8 cellular contexts compared by ENCODE assay signal in genomic region chr19:1261512-1261862, GRCh38. TPM values are rescaled to one million over a fixed set of nuclear protein-coding genes. Genes with fewer than 3 reads are reported as not detected.
A peak's percentile ranks its signal among the peaks of the same experiment; 100 is the strongest.
DNase-seq lines count a peak whose midpoint lies in the region; ATAC-seq and TF ChIP-seq lines count a peak whose summit lies in the region.

No MANE protein-coding gene starts in this region.

- H3K36me3 ChIP-seq in CD8-positive, alpha-beta T cell (ENCODE audit: insufficient read depth, low read length): peaks cover 14% of the 10 kb centered on the region
- H3K36me3 ChIP-seq in mammary epithelial cell (ENCODE audit: insufficient read depth, low read length) (peaks cover 5% of the 10 kb centered on the region), mesodermal cell (ENCODE audit: control insufficient read depth, insufficient read depth, low read length) (peaks cover 20% of the 10 kb centered on the region), aorta (ENCODE audit: control insufficient read depth in 1 of 2, insufficient read depth in 2 of 2, low read length in 1 of 2) (no peaks in the 10 kb centered on the region)

- no TSS peak for BruUV-seq in mammary epithelial cell (replicated peaks; lab: Mats Ljungman, UMichigan)

- peak overlapping the region; percentile 83 for H3K9ac ChIP-seq in mammary epithelial cell (ENCODE audit: insufficient read depth, low read length)

- CTCF ChIA-PET in CD8-positive, alpha-beta T cell (lab: Charles Lee): interaction anchor here (0.7 to 16.0 kb wide), 4 partner anchors 8 to 565 kb away, joined by 3 to 498 read pairs (median 4); partner anchors contain the start of gene ATP5F1D
- CTCF ChIA-PET in mammary epithelial cell (lab: Charles Lee; ENCODE audit: low non-redundant PET): no interaction called here

- no peak for TF ChIP-seq CTCF in CD8-positive, alpha-beta T cell (IDR thresholded peaks at IDR 0.05)
- TF ChIP-seq CTCF in LNCaP clone FGC (IDR thresholded peaks at IDR 0.05; ENCODE audit: control insufficient read depth, extremely low read depth, insufficient read depth) (0 out of 2 replicates have a peak, but pooled peaks have one; percentile 22), mammary epithelial cell (conservative IDR thresholded peaks at IDR 0.05 in 1 of 2, IDR thresholded peaks at IDR 0.05 in 1 of 2; ENCODE audit: extremely low read depth in 1 of 2, insufficient read depth in 1 of 2, low read depth in 1 of 2, low read length in 2 of 2) (peak; percentile 25 to 26)

- H3K4me1 Mint-ChIP-seq in CD8-positive, alpha-beta T cell (ENCODE audit: low read depth): peaks cover 57% of the 10 kb centered on the region

- intact Hi-C loops in CD8-positive, alpha-beta T cell (cut with DNase I, micrococcal nuclease): no loop called here
- intact Hi-C loops in mammary epithelial cell (cut with micrococcal nuclease) (loop anchor here (1.0 kb wide), 1 partner anchor 9 kb away; no protein-coding TSS in a partner anchor), aorta (cut with DNase I) (no loop called here)

- peaks cover 9% of the 10 kb centered on the region for H3K36me3 Mint-ChIP-seq in CD8-positive, alpha-beta T cell

- H3K27ac Mint-ChIP-seq in CD8-positive, alpha-beta T cell: peak overlapping the region; percentile 95

- no peaks in the 10 kb centered on the region for H3K27me3 Mint-ChIP-seq in CD8-positive, alpha-beta T cell (ENCODE audit: low read depth)

- H3K4me1 ChIP-seq in CD8-positive, alpha-beta T cell (ENCODE audit: insufficient read depth, low read length): peaks cover 72% of the 10 kb centered on the region
- H3K4me1 ChIP-seq in mammary epithelial cell (ENCODE audit: insufficient read depth, low read length) (peaks cover 71% of the 10 kb centered on the region), mesodermal cell (ENCODE audit: control insufficient read depth, insufficient read depth, low read length, poor library complexity, severe bottlenecking) (peaks cover 74% of the 10 kb centered on the region), aorta (ENCODE audit: control insufficient read depth in 1 of 2, insufficient read depth in 2 of 2, low read length in 2 of 2) (peaks cover 0 to 2% of the 10 kb centered on the region in 2 donors)

- peak overlapping the region; percentile 49 for H2AFZ ChIP-seq in mammary epithelial cell (ENCODE audit: low read depth, low read length)

- POLR2A ChIA-PET in CD8-positive, alpha-beta T cell (lab: Charles Lee): interaction anchor here (1.5 to 4.5 kb wide), 5 partner anchors 8 to 194 kb away, joined by 6 to 40 read pairs (median 9); partner anchors contain the start of genes ARHGAP45, CIRBP and FAM174C

- ATAC-seq in CD8-positive, alpha-beta T cell: peak; percentile 0
- no peak for ATAC-seq in aorta (ENCODE audit: low FRiP score)

- peak overlapping the region; percentile 90 for H3K4me3 Mint-ChIP-seq in CD8-positive, alpha-beta T cell

- H3K9me3 Mint-ChIP-seq in CD8-positive, alpha-beta T cell: no peaks in the 10 kb centered on the region

- DNase-seq in CD8-positive, alpha-beta T cell: peak in 2 of 7 experiments; percentile 52
- DNase-seq in LNCaP clone FGC (ENCODE audit: low read depth): no peak
- DNase-seq in mammary epithelial cell: no peak
- DNase-seq in aorta: no peak
- no peak for DNase-seq in activated effector memory CD4-positive, alpha-beta T cell treated with anti-CD3 and anti-CD28 coated beads, Interleukin-2, amount 50 U/mL, for 16 hours
- no peak for DNase-seq in hepatic stellate cell (ENCODE audit: low spot score)
- no peak for DNase-seq in HPDE6-E6E7 (ENCODE audit: extremely low spot score)

- dilution Hi-C loops in mammary epithelial cell (cut with HindIII; ENCODE audit: low sequenced_read_pairs): loop anchor here (10.0 kb wide), 2 partner anchors 107 to 137 kb away; no protein-coding TSS in a partner anchor

- H3K79me2 ChIP-seq in mammary epithelial cell (ENCODE audit: insufficient read depth, low read length): peaks cover 23% of the 10 kb centered on the region

- H3K27me3 ChIP-seq in CD8-positive, alpha-beta T cell (ENCODE audit: insufficient read depth, low read length): no peaks in the 10 kb centered on the region
- H3K27me3 ChIP-seq in mammary epithelial cell (ENCODE audit: insufficient read depth, low read length) (no peaks in the 10 kb centered on the region), aorta (ENCODE audit: control insufficient read depth in 1 of 2, insufficient read depth in 2 of 2, low read length in 1 of 2) (no peaks in the 10 kb centered on the region)

- 6% methylated on average over 14 of the region's 16 CpGs for WGBS in mammary epithelial cell (ENCODE audit: low coverage, missing lambda C conversion rate)
- WGBS in mesodermal cell (ENCODE audit: insufficient coverage in 2 of 2), 2 experiments: 20 to 22% methylated on average over 15 to 16 of the region's 16 CpGs
- WGBS in aorta, 2 donors: 2 to 4% methylated on average over 16 of the region's 16 CpGs

- H3K4me3 ChIP-seq in CD8-positive, alpha-beta T cell (ENCODE audit: low read depth, low read length): peak overlapping the region; percentile 98
- peak overlapping the region; percentile 73 for H3K4me3 ChIP-seq in LNCaP clone FGC (ENCODE audit: low read depth, low read length)
- peak overlapping the region; percentile 76 to 85 (median 79) for H3K4me3 ChIP-seq in mammary epithelial cell (replicated peaks in 1 of 3; ENCODE audit: insufficient read depth in 1 of 3, low read depth in 2 of 3, low read length in 3 of 3)
- peak overlapping the region; percentile 62 for H3K4me3 ChIP-seq in mesodermal cell (ENCODE audit: extremely low read depth, insufficient read depth, low read length, poor library complexity, severe bottlenecking)
- H3K4me3 ChIP-seq in aorta (ENCODE audit: low read length in 2 of 2): peak overlapping the region in 1 of 2 donors; percentile 18

- no peaks in the 10 kb centered on the region for H3K9me3 ChIP-seq in CD8-positive, alpha-beta T cell (ENCODE audit: low read length)
- H3K9me3 ChIP-seq in mammary epithelial cell (replicated peaks; ENCODE audit: insufficient read depth, low read length) (no peaks in the 10 kb centered on the region), mesodermal cell (ENCODE audit: control insufficient read depth, low read length) (no peaks in the 10 kb centered on the region), aorta (ENCODE audit: control insufficient read depth, low read length) (no peaks in the 10 kb centered on the region)

- in situ Hi-C loops in mammary epithelial cell (cut with MboI; ENCODE audit: low sequenced_read_pairs in 2 of 2): no loop called here

- peak overlapping the region; percentile 99 for H3K27ac ChIP-seq in CD8-positive, alpha-beta T cell (ENCODE audit: low read depth, low read length)
- peak overlapping the region; percentile 90 for H3K27ac ChIP-seq in mammary epithelial cell (ENCODE audit: insufficient read depth, low read depth, low read length)
- H3K27ac ChIP-seq in mesodermal cell (ENCODE audit: low read depth, low read length, severe bottlenecking): peak overlapping the region; percentile 89
- peak overlapping the region; percentile 69 to 89 for H3K27ac ChIP-seq in aorta (ENCODE audit: low read depth in 1 of 2, low read length in 2 of 2)

- peaks cover 4% of the 10 kb centered on the region for H4K20me1 ChIP-seq in mammary epithelial cell (ENCODE audit: insufficient read depth, low read length)

- peak overlapping the region; percentile 100 for H3K4me2 ChIP-seq in mammary epithelial cell (ENCODE audit: insufficient read depth, low read depth, low read length)

RNA-seq across cellular contexts. Expression of gene CIRBP, which starts 7.6 kb away (rescaled TPM):
- 100 to 1,000 TPM; 689 to 695 TPM for total RNA-seq in CD8-positive, alpha-beta T cell
- total RNA-seq in mammary epithelial cell: 100 to 1,000 TPM; 196 to 221 TPM
- polyA plus RNA-seq in mammary epithelial cell: 132 TPM
- polyA minus RNA-seq in mammary epithelial cell: 125 TPM
- 231 TPM for polyA plus RNA-seq in mesodermal cell (2013, experiment 1 of 2)
- polyA plus RNA-seq in mesodermal cell (2013, experiment 2 of 2): 221 TPM
- total RNA-seq in aorta: 100 to 1,000 TPM; 391 to 397 TPM
- polyA plus RNA-seq in aorta: 1,000 to 10,000 TPM in 1 of 2 donors, 100 to 1,000 TPM in 1; 252 to 1,634 TPM

RNA-seq across cellular contexts. Expression of gene MIDN, which starts 13.1 kb away (rescaled TPM):
- total RNA-seq in CD8-positive, alpha-beta T cell: 100 to 1,000 TPM; 305 to 314 TPM
- total RNA-seq in mammary epithelial cell (10 to 100 TPM; 17.5 to 73.8 TPM), aorta (100 to 1,000 TPM; 112 to 121 TPM)
- polyA plus RNA-seq in mammary epithelial cell (19.1 TPM), aorta (10 to 100 TPM; 11.8 to 27.4 TPM)
- polyA minus RNA-seq in mammary epithelial cell: 26.2 TPM
- 101 TPM for polyA plus RNA-seq in mesodermal cell (2013, experiment 1 of 2)
- polyA plus RNA-seq in mesodermal cell (2013, experiment 2 of 2): 84.0 TPM

RNA-seq across cellular contexts. Expression of gene FAM174C, which starts 13.8 kb away (rescaled TPM):
- 10 to 100 TPM; 36.2 to 37.4 TPM for total RNA-seq in CD8-positive, alpha-beta T cell
- total RNA-seq in mammary epithelial cell: 10 to 100 TPM; 22.8 to 60.1 TPM
- 53.3 TPM for polyA plus RNA-seq in mammary epithelial cell
- 13.1 TPM for polyA minus RNA-seq in mammary epithelial cell
- 22.1 TPM for polyA plus RNA-seq in mesodermal cell (2013, experiment 1 of 2)
- 19.2 TPM for polyA plus RNA-seq in mesodermal cell (2013, experiment 2 of 2)
- total RNA-seq in aorta: 10 to 100 TPM; 21.9 to 23.3 TPM
- 10 to 100 TPM; 43.8 to 68.8 TPM for polyA plus RNA-seq in aorta

RNA-seq across cellular contexts. Expression of gene ATP5F1D, which starts 19.9 kb away (rescaled TPM):
- 10 to 100 TPM; 86.2 to 96.3 TPM for total RNA-seq in CD8-positive, alpha-beta T cell
- 100 to 1,000 TPM in 1 of 2 donors, 10 to 100 TPM in 1; 12.3 to 198 TPM for total RNA-seq in mammary epithelial cell
- polyA plus RNA-seq in mammary epithelial cell: 137 TPM
- polyA minus RNA-seq in mammary epithelial cell: 24.2 TPM
- 132 TPM for polyA plus RNA-seq in mesodermal cell (2013, experiment 1 of 2)
- 98.5 TPM for polyA plus RNA-seq in mesodermal cell (2013, experiment 2 of 2)
- total RNA-seq in aorta: 100 to 1,000 TPM in 1 of 2 donors, 10 to 100 TPM in 1; 92.8 to 102 TPM
- 100 to 1,000 TPM; 131 to 164 TPM for polyA plus RNA-seq in aorta

RNA-seq across cellular contexts. Expression of gene CBARP, which starts 23.7 kb away (rescaled TPM):
- under 1 TPM; 0.49 to 0.67 TPM for total RNA-seq in CD8-positive, alpha-beta T cell
- total RNA-seq in mammary epithelial cell (1 to 10 TPM; 5.8 to 7.3 TPM), aorta (1 to 10 TPM; 3.0 to 3.7 TPM)
- polyA plus RNA-seq in mammary epithelial cell (0.88 TPM), aorta (1 to 10 TPM in 1 of 2 donors, under 1 TPM in 1; 0.88 to 1.1 TPM)
- 1.1 TPM for polyA minus RNA-seq in mammary epithelial cell
- polyA plus RNA-seq in mesodermal cell (2013, experiment 1 of 2): 11.5 TPM
- polyA plus RNA-seq in mesodermal cell (2013, experiment 2 of 2): 12.2 TPM
